ENCODE assay signal across 2 cellular contexts in the genomic region with DNA sequence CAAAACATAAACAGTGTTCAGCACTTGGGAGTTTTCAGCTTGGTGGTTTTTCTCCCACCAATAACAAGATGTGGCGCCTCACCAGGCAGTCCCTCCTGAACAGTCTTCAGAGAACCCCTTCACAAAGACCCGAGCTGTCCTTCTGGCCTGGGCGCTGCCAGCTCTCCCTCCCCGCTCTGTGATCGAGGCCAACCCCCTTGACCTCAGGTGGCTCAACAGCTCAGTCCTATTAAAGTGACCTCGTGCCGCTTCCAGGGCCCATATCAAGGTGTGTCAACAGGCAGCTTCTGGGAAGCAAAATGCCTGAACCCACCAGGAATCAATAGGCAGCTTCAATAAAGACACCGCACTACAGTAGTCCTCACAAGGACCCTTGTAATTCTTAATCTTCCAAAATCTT.
TF ChIP-seq lines count a peak whose summit lies in the region.

No MANE protein-coding gene starts in this region.

TF ChIP-seq in liver, 16 proteins besides CTCF, POLR2A, EP300 and RAD21:
- no peak for TF ChIP-seq SP1 (IDR thresholded peaks at IDR 0.05)
- TF ChIP-seq HNF4A (conservative IDR thresholded peaks at IDR 0.05), result peak in 1 of 2 donors; percentile 46
- TF ChIP-seq, protein P1, sequence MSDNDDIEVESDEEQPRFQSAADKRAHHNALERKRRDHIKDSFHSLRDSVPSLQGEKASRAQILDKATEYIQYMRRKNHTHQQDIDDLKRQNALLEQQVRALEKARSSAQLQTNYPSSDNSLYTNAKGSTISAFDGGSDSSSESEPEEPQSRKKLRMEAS (IDR thresholded peaks at IDR 0.05), result peak; percentile 45
- peak; percentile 41 to 69 for TF ChIP-seq RXRA (IDR thresholded peaks at IDR 0.05)

TF ChIP-seq in HepG2, 621 proteins besides CTCF, POLR2A, EP300 and RAD21:
- TF ChIP-seq MATR3 (CRISPR knock-in tag; IDR thresholded peaks at IDR 0.05) (no peak), THAP11 (CRISPR knock-in tag; IDR thresholded peaks at IDR 0.05) (no peak), HOXD1 (CRISPR knock-in tag; IDR thresholded peaks at IDR 0.05) (no peak), ZNF674 (CRISPR knock-in tag; IDR thresholded peaks at IDR 0.05; ENCODE audit: low read depth) (no peak), SSRP1 (CRISPR knock-in tag; IDR thresholded peaks at IDR 0.05) (no peak), SRF (IDR thresholded peaks at IDR 0.05; ENCODE audit: low read depth, low read length) (no peak), SYNCRIP (IDR thresholded peaks at IDR 0.05; ENCODE audit: insufficient read depth, low read depth, low read length) (no peak), POLR2G (IDR thresholded peaks at IDR 0.05; ENCODE audit: low read depth, low read length) (no peak)
